In the genomic region with DNA sequence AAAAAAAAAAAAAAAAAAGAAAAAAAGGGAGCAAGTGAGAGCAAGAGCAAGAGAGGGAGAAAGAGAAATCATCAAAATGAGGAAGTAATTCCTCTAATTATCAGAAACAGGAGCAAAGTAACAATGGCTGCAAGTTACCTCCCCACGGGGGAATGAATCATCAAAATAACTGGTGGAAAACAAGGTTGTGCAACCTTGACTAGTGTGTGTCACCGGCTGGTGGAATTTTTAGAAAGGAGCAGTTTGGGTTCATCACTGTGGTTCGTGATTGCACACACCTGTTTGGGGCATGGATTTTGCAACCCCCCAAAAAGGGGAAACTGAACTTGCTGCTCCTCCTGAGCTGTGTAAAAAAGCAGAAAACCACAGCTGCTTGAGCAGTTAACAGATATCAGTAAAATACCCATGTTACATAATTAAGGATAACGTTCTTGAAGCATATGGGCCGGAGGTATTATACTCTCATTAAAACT, we compare ENCODE assay signal across 8 cellular contexts.
DNase-seq lines count a peak whose midpoint lies in the region; ATAC-seq and TF ChIP-seq lines count a peak whose summit lies in the region.

No MANE protein-coding gene starts in this region.

- peak overlapping the region; percentile 73 for H3K27ac Mint-ChIP-seq in MCF 10A (ENCODE audit: low read depth, unreplicated experiment)

- intact Hi-C loops in MCF 10A (cut with micrococcal nuclease) = no loop called here
- intact Hi-C loops in breast epithelium (cut with DNase I; ENCODE audit: low total_unique reads) = no loop called here
- intact Hi-C loops in heart left ventricle (cut with DNase I) = no loop called here
- intact Hi-C loops in aorta (cut with DNase I) = loop anchor here in 1 of 2 donors (10.0 kb wide), 1 partner anchor 119 kb away; no protein-coding TSS in a partner anchor

- peaks cover 4% of the 10 kb centered on the region for H3K36me3 Mint-ChIP-seq in MCF 10A (ENCODE audit: insufficient read depth, unreplicated experiment)

- H3K36me3 ChIP-seq in breast epithelium (no peaks in the 10 kb centered on the region), RWPE2 (ENCODE audit: low read depth) (no peaks in the 10 kb centered on the region), heart left ventricle (no peaks in the 10 kb centered on the region), aorta (ENCODE audit: control insufficient read depth in 1 of 2, insufficient read depth in 2 of 2, low read length in 1 of 2) (no peaks in the 10 kb centered on the region)

- H3K4me1 ChIP-seq in breast epithelium = no peaks in the 10 kb centered on the region
- H3K4me1 ChIP-seq in RWPE2 (ENCODE audit: insufficient read depth, poor library complexity, severe bottlenecking) = no peaks in the 10 kb centered on the region
- peaks cover 0 to 51% (median 0%) of the 10 kb centered on the region in 12 donors for H3K4me1 ChIP-seq in heart left ventricle
- H3K4me1 ChIP-seq in aorta (ENCODE audit: control insufficient read depth in 1 of 2, insufficient read depth in 2 of 2, low read length in 2 of 2) = peaks cover 0 to 2% of the 10 kb centered on the region in 2 donors

- H3K27ac ChIP-seq in breast epithelium (no peak overlapping the region), RWPE2 (ENCODE audit: poor library complexity, severe bottlenecking) (no peak overlapping the region), heart left ventricle (peak overlapping the region in 1 of 12 donors; percentile 89), aorta (ENCODE audit: low read depth in 1 of 2, low read length in 2 of 2) (no peak overlapping the region)

- DNase-seq in MCF 10A (ENCODE audit: unreplicated experiment) (peak; percentile 92), breast epithelium (ENCODE audit: low spot score in 2 of 2) (no peak), RWPE2 (ENCODE audit: low spot score) (no peak), heart left ventricle (peak in 3 of 5 donors; percentile 21 to 28 (median 26)), aorta (peak in 1 of 2 donors; percentile 44), NCI-H2196 treated with DMSO at 0.1 percent for 48 hours (lab: John Stamatoyannopoulos, UW; ENCODE audit: unreplicated experiment) (no peak)
- no peak for DNase-seq in effector CD8-positive, alpha-beta T cell (lab: John Stamatoyannopoulos, UW)

- POLR2A ChIA-PET in MCF 10A (lab: Yijun Ruan, JAX) = interaction anchor here (1.2 to 2.5 kb wide), 3 partner anchors 9 to 78 kb away, joined by 9 to 15 read pairs (median 10); no protein-coding TSS in a partner anchor

- no peaks in the 10 kb centered on the region for H3K27me3 Mint-ChIP-seq in MCF 10A (ENCODE audit: insufficient read depth, unreplicated experiment)

- CTCF ChIA-PET in MCF 10A (lab: Yijun Ruan, JAX) = interaction anchor here (0.6 to 1.2 kb wide), 2 partner anchors 41 to 44 kb away, joined by 3 read pairs; no protein-coding TSS in a partner anchor

- H3K4me1 Mint-ChIP-seq in MCF 10A (ENCODE audit: insufficient read depth, unreplicated experiment) = peaks cover 22% of the 10 kb centered on the region

- no peak overlapping the region for H3K4me3 Mint-ChIP-seq in MCF 10A (ENCODE audit: unreplicated experiment)

- 69 to 77% (median 72%) methylated on average over 5 of the region's 5 CpGs for WGBS in heart left ventricle, 4 donors
- WGBS in aorta, 2 donors = 90 to 91% methylated on average over 5 of the region's 5 CpGs

- no TSS peak for BruUV-seq in MCF 10A (replicated peaks; lab: Mats Ljungman, UMichigan)

- peak; percentile 82 for ATAC-seq in RWPE2 (ENCODE audit: low read depth)
- peak in 3 of 4 donors; percentile 58 to 80 (median 77) for ATAC-seq in heart left ventricle
- ATAC-seq in aorta (ENCODE audit: low FRiP score) = peak; percentile 63
- no peak for ATAC-seq in GM19324 (IDR thresholded peaks at IDR 0.05; ENCODE audit: low FRiP score, unreplicated experiment)

- TF ChIP-seq CTCF in MCF 10A (IDR thresholded peaks at IDR 0.05; ENCODE audit: unreplicated experiment) (no peak), breast epithelium (IDR thresholded peaks at IDR 0.05) (no peak), RWPE2 (IDR thresholded peaks at IDR 0.05; ENCODE audit: poor library complexity, severe bottlenecking) (no peak), heart left ventricle (IDR thresholded peaks at IDR 0.05) (no peak)

- H3K9me3 Mint-ChIP-seq in MCF 10A (ENCODE audit: unreplicated experiment) = no peaks in the 10 kb centered on the region

- H3K27me3 ChIP-seq in breast epithelium (no peaks in the 10 kb centered on the region), RWPE2 (ENCODE audit: insufficient read depth, poor library complexity, severe bottlenecking) (no peaks in the 10 kb centered on the region), heart left ventricle (no peaks in the 10 kb centered on the region), aorta (ENCODE audit: control insufficient read depth in 1 of 2, insufficient read depth in 2 of 2, low read length in 1 of 2) (no peaks in the 10 kb centered on the region)

- no peak for TF ChIP-seq POLR2A in breast epithelium (IDR thresholded peaks at IDR 0.05)
- no peak for TF ChIP-seq POLR2A in heart left ventricle (IDR thresholded peaks at IDR 0.05)

- H3K9me3 ChIP-seq in breast epithelium = no peaks in the 10 kb centered on the region
- H3K9me3 ChIP-seq in RWPE2 (ENCODE audit: severe bottlenecking) = no peaks in the 10 kb centered on the region
- H3K9me3 ChIP-seq in heart left ventricle = no peaks in the 10 kb centered on the region
- no peaks in the 10 kb centered on the region for H3K9me3 ChIP-seq in aorta (ENCODE audit: control insufficient read depth, low read length)

- H3K4me3 ChIP-seq in breast epithelium = no peak overlapping the region
- no peak overlapping the region for H3K4me3 ChIP-seq in RWPE2 (ENCODE audit: severe bottlenecking)
- no peak overlapping the region for H3K4me3 ChIP-seq in heart left ventricle
- no peak overlapping the region for H3K4me3 ChIP-seq in aorta (ENCODE audit: low read length in 2 of 2)

Comparison
In these comparisons a context has a peak if more than half of its experiments do, and no peak if none do; other contexts are left out.
1. DNase-seq: peak in MCF 10A (single experiment) and heart left ventricle (3 of 5); none in breast epithelium (0 of 2), RWPE2 (single experiment), NCI-H2196 treated with DMSO at 0.1 percent for 48 hours (single experiment) and effector CD8-positive, alpha-beta T cell (single experiment).